Comparison of ENCODE assay signal across 33 cellular contexts in genomic region chr12:24608637-24609285, GRCh38.
DNase-seq lines count a peak whose midpoint lies in the region; ATAC-seq, FAIRE-seq and TF ChIP-seq lines count a peak whose summit lies in the region.
"Had no signal": no experiment of that assay in that cellular context is flagged by ENCODE, and none has a peak within 500 bp of the region (broad histone marks: within the 10 kb centered on the region; RNA-seq: fewer than 3 reads in every experiment).

No MANE protein-coding gene starts in this region.

- DNase-seq in SK-N-SH (no peak), astrocyte (ENCODE audit: low read depth) (peak; percentile 59), fibroblast of peridontal ligament (ENCODE audit: extremely low read depth) (peak; percentile 2), smooth muscle cell (lab: John Stamatoyannopoulos, UW; ENCODE audit: unreplicated experiment) (no peak), activated gamma-delta T cell treated with Interleukin-2 at 50 U/mL for 16 hours (no peak), DMS153 (lab: John Stamatoyannopoulos, UW) (no peak), GM23248 (no peak)
- DNase-seq: 8988T; activated CD4-positive, alpha-beta T cell treated with anti-CD3 and anti-CD28 coated beads, Interleukin-2, amount 50 U/mL, for 1 hour; activated naive CD4-positive, alpha-beta T cell treated with anti-CD3 and anti-CD28 coated beads for 36 hours; activated T-cell treated with anti-CD3 and anti-CD28 coated beads, Interleukin-2, amount 50 U/mL, for 72 hours; adrenal gland; AML-193; CD4-positive, alpha-beta T cell; GF-D8; left lung; MG63; naive B cell; NCI-H2081; NCI-H82; small intestine; stimulated activated CD4-positive, alpha-beta T cell treated with anti-CD3 and anti-CD28 coated beads, Interleukin-1b, Interleukin-23, amount 100 ng/mL, for 48 hours; stimulated activated CD8-positive, alpha-beta memory T cell treated with anti-CD3 and anti-CD28 coated beads, Interleukin-4, amount 100 ng/mL, for 48 hours; stimulated activated naive CD8-positive, alpha-beta T cell treated with anti-CD3 and anti-CD28 coated beads, Interleukin-15, amount 100 ng/mL, for 72 hours; T-helper 9 cell had no signal

- H3K4me1 ChIP-seq in SK-N-SH (ENCODE audit: control insufficient read depth in 1 of 2, insufficient read depth in 2 of 2, low read depth in 1 of 2, low read length in 1 of 2) (peaks cover 0 to 11% of the 10 kb centered on the region in 2 experiments; a peak in 1 of 4 replicates), astrocyte (ENCODE audit: insufficient read depth, low read length) (peaks cover 7% of the 10 kb centered on the region), smooth muscle cell (ENCODE audit: low read depth) (no peaks in the 10 kb centered on the region), GM23248 (ENCODE audit: insufficient read depth) (no peaks in the 10 kb centered on the region)
- H3K4me1 ChIP-seq: adrenal gland, left lung had no signal

- CTCF ChIA-PET in SK-N-SH (lab: Yijun Ruan, JAX), result no interaction called here

- H3K27me3 ChIP-seq in SK-N-SH (ENCODE audit: insufficient read depth), result no peaks in the 10 kb centered on the region
- no peaks in the 10 kb centered on the region for H3K27me3 ChIP-seq in astrocyte (ENCODE audit: insufficient read depth, low read length)
- H3K27me3 ChIP-seq in smooth muscle cell (ENCODE audit: low read depth), result no peaks in the 10 kb centered on the region
- no peaks in the 10 kb centered on the region for H3K27me3 ChIP-seq in GM23248 (replicated peaks; ENCODE audit: insufficient read depth)
- H3K27me3 ChIP-seq: adrenal gland, left lung, MG63, neutrophil had no signal

- TF ChIP-seq CTCF in SK-N-SH (IDR thresholded peaks at IDR 0.05) (no peak), astrocyte (IDR thresholded peaks at IDR 0.05; ENCODE audit: insufficient read depth, low read depth, low read length) (no peak), smooth muscle cell (IDR thresholded peaks at IDR 0.05; ENCODE audit: borderline replicate concordance, insufficient read depth, poor library complexity, severe bottlenecking) (no peak)

- H3K9ac ChIP-seq in SK-N-SH (no peak overlapping the region), astrocyte (ENCODE audit: low read length) (no peak overlapping the region), smooth muscle cell (ENCODE audit: low read depth) (no peak overlapping the region), GM23248 (no peak overlapping the region)

- H2AFZ ChIP-seq in SK-N-SH (ENCODE audit: low read depth), result 0 out of 2 replicates have a peak overlapping the region, but pooled peaks have one; percentile 22
- peak overlapping the region; percentile 16 for H2AFZ ChIP-seq in astrocyte (ENCODE audit: low read depth, low read length)
- H2AFZ ChIP-seq in smooth muscle cell (ENCODE audit: low read depth), result peak overlapping the region; percentile 63
- H2AFZ ChIP-seq in GM23248, result no peak overlapping the region

- TF ChIP-seq RAD21 in SK-N-SH (IDR thresholded peaks at IDR 0.05; ENCODE audit: low read length), result no peak

- ATAC-seq in SK-N-SH treated with all-trans-retinoic acid at 6 μM for 48 hours, result no peak
- ATAC-seq: activated T-cell treated with anti-CD3 and anti-CD28 coated beads, Interleukin-2, amount 50 U/mL, for 72 hours; left lung; stimulated activated naive CD8-positive, alpha-beta T cell treated with anti-CD3 and anti-CD28 coated beads, Interleukin-15, amount 100 ng/mL, for 72 hours; WTC11 had no signal

- 62% methylated on average over 3 of the region's 3 CpGs for WGBS in SK-N-SH (ENCODE audit: low lambda C conversion rate)
- WGBS in smooth muscle cell (ENCODE audit: low lambda C conversion rate), result 83% methylated on average over 3 of the region's 3 CpGs
- WGBS in GM23248 (ENCODE audit: low coverage in 1 of 2, low lambda C conversion rate in 2 of 2, missing lambda C conversion rate in 2 of 2), 2 experiments, result 45 to 50% methylated on average over 3 of the region's 3 CpGs

- no peaks in the 10 kb centered on the region for H3F3A ChIP-seq in SK-N-SH (replicated peaks; ENCODE audit: insufficient read depth)
- H3F3A ChIP-seq in smooth muscle cell (ENCODE audit: low read depth), result peaks cover 4% of the 10 kb centered on the region
- no peaks in the 10 kb centered on the region for H3F3A ChIP-seq in GM23248 (ENCODE audit: insufficient read depth)

- H3K36me3 Mint-ChIP-seq in astrocyte (ENCODE audit: low read depth, unreplicated experiment), result no peaks in the 10 kb centered on the region
- H3K36me3 Mint-ChIP-seq: naive B cell had no signal

- no peaks in the 10 kb centered on the region for H3K4me1 Mint-ChIP-seq in astrocyte (ENCODE audit: low read depth, unreplicated experiment)
- H3K4me1 Mint-ChIP-seq: stimulated activated naive CD8-positive, alpha-beta T cell treated with anti-CD3 and anti-CD28 coated beads, Interleukin-15, amount 100 ng/mL, for 72 hours had no signal

- no peaks in the 10 kb centered on the region for H4K20me1 ChIP-seq in SK-N-SH (ENCODE audit: insufficient read depth)
- H4K20me1 ChIP-seq in astrocyte (ENCODE audit: insufficient read depth, low read length), result no peaks in the 10 kb centered on the region
- H4K20me1 ChIP-seq in smooth muscle cell (ENCODE audit: low read depth), result no peaks in the 10 kb centered on the region
- H4K20me1 ChIP-seq in GM23248 (ENCODE audit: insufficient read depth), result no peaks in the 10 kb centered on the region

- no peak for TF ChIP-seq EP300 in SK-N-SH (IDR thresholded peaks at IDR 0.05; ENCODE audit: borderline replicate concordance in 1 of 2, low read depth in 1 of 2, low read length in 1 of 2)

- H3K36me3 ChIP-seq in SK-N-SH (replicated peaks in 1 of 2; ENCODE audit: control insufficient read depth in 1 of 2, insufficient read depth in 2 of 2, low read length in 1 of 2), result no peaks in the 10 kb centered on the region
- no peaks in the 10 kb centered on the region for H3K36me3 ChIP-seq in astrocyte (ENCODE audit: insufficient read depth, low read length)
- H3K36me3 ChIP-seq in smooth muscle cell (ENCODE audit: low read depth), result no peaks in the 10 kb centered on the region
- H3K36me3 ChIP-seq in GM23248 (ENCODE audit: low read depth), result no peaks in the 10 kb centered on the region
- H3K36me3 ChIP-seq: adrenal gland, left lung, MG63, neutrophil had no signal

- no peaks in the 10 kb centered on the region for H3K9me3 ChIP-seq in SK-N-SH
- no peaks in the 10 kb centered on the region for H3K9me3 ChIP-seq in astrocyte (ENCODE audit: insufficient read depth, low read depth, low read length)
- H3K9me3 ChIP-seq in smooth muscle cell (replicated peaks; ENCODE audit: low read depth), result no peaks in the 10 kb centered on the region
- no peaks in the 10 kb centered on the region for H3K9me3 ChIP-seq in GM23248 (ENCODE audit: low read depth)
- H3K9me3 ChIP-seq: adrenal gland, neutrophil had no signal

- no peaks in the 10 kb centered on the region for H3K27me3 Mint-ChIP-seq in astrocyte (ENCODE audit: low read depth, unreplicated experiment)
- H3K27me3 Mint-ChIP-seq: CD4-positive, alpha-beta T cell; naive B cell; stimulated activated naive CD8-positive, alpha-beta T cell treated with anti-CD3 and anti-CD28 coated beads, Interleukin-15, amount 100 ng/mL, for 72 hours had no signal

- H3K9me2 ChIP-seq in SK-N-SH (no peaks in the 10 kb centered on the region), GM23248 (ENCODE audit: insufficient read depth) (no peaks in the 10 kb centered on the region)

- in situ Hi-C loops in GM23248 (cut with MboI), result no loop called here

- no peak overlapping the region for H3K27ac ChIP-seq in SK-N-SH (ENCODE audit: low read depth in 2 of 2, low read length in 1 of 2)
- no peak overlapping the region for H3K27ac ChIP-seq in astrocyte (ENCODE audit: low read depth, low read length)
- no peak overlapping the region for H3K27ac ChIP-seq in smooth muscle cell (ENCODE audit: low read depth)
- H3K27ac ChIP-seq in GM23248, result no peak overlapping the region
- H3K27ac ChIP-seq: adrenal gland, coronary artery, left lung, neutrophil had no signal

- peaks cover 2% of the 10 kb centered on the region for H3K9me3 Mint-ChIP-seq in astrocyte (ENCODE audit: unreplicated experiment)
- H3K9me3 Mint-ChIP-seq: CD4-positive, alpha-beta T cell; stimulated activated naive CD8-positive, alpha-beta T cell treated with anti-CD3 and anti-CD28 coated beads, Interleukin-15, amount 100 ng/mL, for 72 hours had no signal

- FAIRE-seq in astrocyte (lab: Jason Lieb, UNC), result peak; percentile 47
- FAIRE-seq: bronchial epithelial cell, H54, islet of Langerhans, small intestine had no signal

- H3K27ac Mint-ChIP-seq in astrocyte (ENCODE audit: unreplicated experiment), result no peak overlapping the region
- H3K27ac Mint-ChIP-seq: activated naive CD4-positive, alpha-beta T cell treated with anti-CD3 and anti-CD28 coated beads for 36 hours; activated T-cell treated with anti-CD3 and anti-CD28 coated beads, Interleukin-2, amount 50 U/mL, for 72 hours; CD4-positive, alpha-beta T cell; IgD-negative memory B cell; stimulated activated naive CD8-positive, alpha-beta T cell treated with anti-CD3 and anti-CD28 coated beads, Interleukin-15, amount 100 ng/mL, for 72 hours; WTC11 had no signal

- H3K4me2 ChIP-seq in SK-N-SH (no peak overlapping the region), astrocyte (ENCODE audit: low read length) (peak overlapping the region; percentile 49), smooth muscle cell (no peak overlapping the region), GM23248 (ENCODE audit: unreplicated experiment) (no peak overlapping the region)

- POLR2A ChIA-PET in SK-N-SH (lab: Yijun Ruan, JAX), result no interaction called here

- H3K4me3 ChIP-seq in SK-N-SH (ENCODE audit: low read depth in 2 of 2, low read length in 1 of 2) (no peak overlapping the region), astrocyte (ENCODE audit: insufficient read depth, low read depth, low read length) (no peak overlapping the region), smooth muscle cell (no peak overlapping the region), GM23248 (no peak overlapping the region)
- H3K4me3 ChIP-seq: adrenal gland, coronary artery, left lung, MG63 had no signal

- no peak overlapping the region for H3K4me3 Mint-ChIP-seq in astrocyte (ENCODE audit: unreplicated experiment)
- H3K4me3 Mint-ChIP-seq: activated naive CD4-positive, alpha-beta T cell treated with anti-CD3 and anti-CD28 coated beads for 36 hours; activated T-cell treated with anti-CD3 and anti-CD28 coated beads, Interleukin-2, amount 50 U/mL, for 72 hours; CD4-positive, alpha-beta T cell; IgD-negative memory B cell; naive B cell; stimulated activated naive CD8-positive, alpha-beta T cell treated with anti-CD3 and anti-CD28 coated beads, Interleukin-15, amount 100 ng/mL, for 72 hours; WTC11 had no signal

- no peaks in the 10 kb centered on the region for H3K79me2 ChIP-seq in SK-N-SH (ENCODE audit: insufficient read depth)
- H3K79me2 ChIP-seq in astrocyte (ENCODE audit: insufficient read depth, low read length), result no peaks in the 10 kb centered on the region
- no peaks in the 10 kb centered on the region for H3K79me2 ChIP-seq in smooth muscle cell (ENCODE audit: low read depth)
- no peaks in the 10 kb centered on the region for H3K79me2 ChIP-seq in GM23248 (ENCODE audit: insufficient read depth)

TF ChIP-seq in SK-N-SH, 30 proteins besides CTCF, POLR2A, EP300 and RAD21 (continues in another document):
- TF ChIP-seq ELF1 (IDR thresholded peaks at IDR 0.05) (no peak), SIN3A (IDR thresholded peaks at IDR 0.05; ENCODE audit: borderline replicate concordance, low read depth, low read length) (no peak)

TF ChIP-seq in SK-N-SH treated with all-trans-retinoic acid at 6 μM for 48 hours, 23 proteins besides CTCF, POLR2A, EP300 and RAD21 (continues in another document):
- TF ChIP-seq ARNTL (CRISPR knock-in tag; IDR thresholded peaks at IDR 0.05; ENCODE audit: borderline replicate concordance, low read depth), result no peak
- no peak for TF ChIP-seq BACH2 (CRISPR knock-in tag; IDR thresholded peaks at IDR 0.05; ENCODE audit: borderline replicate concordance)

Comparison
In these comparisons a context has a peak if more than half of its experiments do, and no peak if none do; other contexts are left out.
1. DNase-seq: peak in astrocyte (single experiment) and fibroblast of peridontal ligament (single experiment); none in SK-N-SH (single experiment), smooth muscle cell (single experiment), activated gamma-delta T cell treated with Interleukin-2 at 50 U/mL for 16 hours (single experiment), DMS153 (single experiment) and GM23248 (single experiment).